In genomic region chr11:65662802-65663633, GRCh38 we compare ENCODE assay signal across 8 cellular contexts. TPM values are rescaled to one million over a fixed set of nuclear protein-coding genes. Genes with fewer than 3 reads are reported as not detected.
DNase-seq lines count a peak whose midpoint lies in the region; ATAC-seq and TF ChIP-seq lines count a peak whose summit lies in the region.

RELA (minus strand) TSS chr11:65662916; CDS start chr11:65662832, 84 bp downstream.

- ATAC-seq in GM21786 (IDR thresholded peaks at IDR 0.05; ENCODE audit: unreplicated experiment): peak; percentile 84

- peak within 1 kb of the TSS; percentile 77 to 98 for H3K4me3 ChIP-seq in stomach smooth muscle (ENCODE audit: low read length in 2 of 2)

- peaks cover 6% of the 10 kb centered on the region for H3K4me1 Mint-ChIP-seq in neural crest cell

- H3K27ac Mint-ChIP-seq in neural crest cell (ENCODE audit: unreplicated experiment): peak within 1 kb of the TSS; percentile 94

- peak within 1 kb of the TSS; percentile 96 to 99 for H3K9ac ChIP-seq in stomach smooth muscle (ENCODE audit: low read length in 2 of 2)

- peak; percentile 94 for DNase-seq in EH (ENCODE audit: low read depth)
- peak; percentile 51 for DNase-seq in SHP77 treated with DMSO at 0.1 percent for 48 hours (lab: John Stamatoyannopoulos, UW)
- DNase-seq in activated effector memory CD4-positive, alpha-beta T cell treated with anti-CD3 and anti-CD28 coated beads, Interleukin-2, amount 50 U/mL, for 16 hours: peak; percentile 96
- peak; percentile 92 for DNase-seq in fibroblast of the conjunctiva (ENCODE audit: low read depth)
- DNase-seq in neural crest cell (ENCODE audit: low read depth, low spot score): peak; percentile 84

- H3K4me3 Mint-ChIP-seq in neural crest cell: peak within 1 kb of the TSS; percentile 92

- H3K36me3 Mint-ChIP-seq in neural crest cell (ENCODE audit: low read depth): peaks cover 9% of the 10 kb centered on the region

- no peaks in the 10 kb centered on the region for H3K27me3 ChIP-seq in stomach smooth muscle (ENCODE audit: control insufficient read depth in 1 of 2, insufficient read depth in 2 of 2, low read length in 2 of 2)

- H3K27ac ChIP-seq in KOPT-K1 (ENCODE audit: low read depth, low read length, poor library complexity, severe bottlenecking): peak within 1 kb of the TSS; percentile 88
- peak within 1 kb of the TSS; percentile 99 for H3K27ac ChIP-seq in stomach smooth muscle (ENCODE audit: low read length)

- no peaks in the 10 kb centered on the region for H3K27me3 Mint-ChIP-seq in neural crest cell (ENCODE audit: low read depth)

- peaks cover 39% of the 10 kb centered on the region for H3K4me1 ChIP-seq in stomach smooth muscle (ENCODE audit: control insufficient read depth, insufficient read depth, low read length)

- no peak for TF ChIP-seq CTCF in neural crest cell (conservative IDR thresholded peaks at IDR 0.05)

- H3K36me3 ChIP-seq in KOPT-K1 (ENCODE audit: insufficient read depth, low read length) (peaks cover 36% of the 10 kb centered on the region), stomach smooth muscle (ENCODE audit: control insufficient read depth in 2 of 2, insufficient read depth in 2 of 2, low read length in 2 of 2) (peaks cover 24 to 32% of the 10 kb centered on the region in 2 donors)

- no peaks in the 10 kb centered on the region for H3K9me3 Mint-ChIP-seq in neural crest cell

- H3K9me3 ChIP-seq in KOPT-K1 (ENCODE audit: insufficient read depth, low read length, poor library complexity, severe bottlenecking): no peaks in the 10 kb centered on the region
- no peaks in the 10 kb centered on the region for H3K9me3 ChIP-seq in stomach smooth muscle (ENCODE audit: control insufficient read depth in 2 of 2, low read length in 2 of 2)

RNA-seq across cellular contexts. Expression of gene RELA, which starts in this region (rescaled TPM):
- total RNA-seq in neural crest cell: 49.0 and 53.7 TPM in 2 replicates

Comparison
In these comparisons a context has a peak if more than half of its experiments do, and no peak if none do; other contexts are left out.
1. Peak in every context shown above with its lines: DNase-seq, ATAC-seq, H3K4me3 ChIP-seq and H3K27ac ChIP-seq.